In genomic region chr11:12285106-12285505, GRCh38 we compare ENCODE assay signal across 13 cellular contexts.
DNase-seq lines count a peak whose midpoint lies in the region; ATAC-seq and TF ChIP-seq lines count a peak whose summit lies in the region.
"Had no signal": no experiment of that assay in that cellular context is flagged by ENCODE, and none has a peak within 500 bp of the region (broad histone marks: within the 10 kb centered on the region; RNA-seq: fewer than 3 reads in every experiment).

No MANE protein-coding gene starts in this region.

- CTCF ChIA-PET in AG04449 (lab: Yijun Ruan, JAX), result interaction anchor here (0.9 to 21.0 kb wide), 11 partner anchors 8 to 677 kb away, joined by 3 to 652 read pairs (median 7); no protein-coding TSS in a partner anchor

- POLR2A ChIA-PET in AG04449 (lab: Yijun Ruan, JAX), result interaction anchor here (0.7 to 2.2 kb wide), 8 partner anchors 78 to 1476 kb away, joined by 3 to 18 read pairs (median 4); no protein-coding TSS in a partner anchor

- in situ Hi-C loops in astrocyte of the spinal cord (cut with HindIII; ENCODE audit: low sequenced_read_pairs), result no loop called here

- ATAC-seq in left lobe of liver, result no peak
- ATAC-seq in GM18520 (IDR thresholded peaks at IDR 0.05; ENCODE audit: unreplicated experiment), result no peak
- no peak for ATAC-seq in GM18519 (IDR thresholded peaks at IDR 0.05; ENCODE audit: low FRiP score, unreplicated experiment)
- ATAC-seq: body of pancreas; HepG2; stimulated activated memory B cell treated with anti-CD40 and anti-IgM and Interleukin-4, amounts not matched to agents 10 μg/mL and 1 μg/mL and 100 μg/mL, for 72 hours had no signal

- H3K4me3 ChIP-seq in AG04449 (ENCODE audit: low read depth, low read length), result no peak overlapping the region
- no peak overlapping the region for H3K4me3 ChIP-seq in astrocyte of the spinal cord (ENCODE audit: low read depth, low read length)
- H3K4me3 ChIP-seq: body of pancreas, SJCRH30 had no signal

- TF ChIP-seq CTCF in AG04449 (IDR thresholded peaks at IDR 0.05; ENCODE audit: insufficient read depth, low read length, missing control alignments), result no peak
- TF ChIP-seq CTCF in astrocyte of the spinal cord (IDR thresholded peaks at IDR 0.05; ENCODE audit: low read depth, low read length), result no peak

- DNase-seq in AG04449 (ENCODE audit: low read depth, low spot score) (peak; percentile 94), HT1080 (ENCODE audit: low read depth) (peak; percentile 97), astrocyte of the spinal cord (ENCODE audit: low read depth, low spot score) (peak; percentile 97), left lobe of liver (ENCODE audit: low spot score) (peak; percentile 22), NCI-H446 (lab: John Stamatoyannopoulos, UW) (no peak), NCI-H345 (lab: John Stamatoyannopoulos, UW) (no peak)
- DNase-seq: body of pancreas, NCI-H2227 treated with DMSO at 0.1 percent for 48 hours, SJCRH30 had no signal

Comparison
In these comparisons a context has a peak if more than half of its experiments do, and no peak if none do; other contexts are left out.
1. DNase-seq: peak in AG04449 (single experiment), HT1080 (single experiment), astrocyte of the spinal cord (single experiment) and left lobe of liver (single experiment); none in NCI-H446 (0 of 2) and NCI-H345 (single experiment).